Comparison of ENCODE assay signal across 1 cellular context in the genomic region with DNA sequence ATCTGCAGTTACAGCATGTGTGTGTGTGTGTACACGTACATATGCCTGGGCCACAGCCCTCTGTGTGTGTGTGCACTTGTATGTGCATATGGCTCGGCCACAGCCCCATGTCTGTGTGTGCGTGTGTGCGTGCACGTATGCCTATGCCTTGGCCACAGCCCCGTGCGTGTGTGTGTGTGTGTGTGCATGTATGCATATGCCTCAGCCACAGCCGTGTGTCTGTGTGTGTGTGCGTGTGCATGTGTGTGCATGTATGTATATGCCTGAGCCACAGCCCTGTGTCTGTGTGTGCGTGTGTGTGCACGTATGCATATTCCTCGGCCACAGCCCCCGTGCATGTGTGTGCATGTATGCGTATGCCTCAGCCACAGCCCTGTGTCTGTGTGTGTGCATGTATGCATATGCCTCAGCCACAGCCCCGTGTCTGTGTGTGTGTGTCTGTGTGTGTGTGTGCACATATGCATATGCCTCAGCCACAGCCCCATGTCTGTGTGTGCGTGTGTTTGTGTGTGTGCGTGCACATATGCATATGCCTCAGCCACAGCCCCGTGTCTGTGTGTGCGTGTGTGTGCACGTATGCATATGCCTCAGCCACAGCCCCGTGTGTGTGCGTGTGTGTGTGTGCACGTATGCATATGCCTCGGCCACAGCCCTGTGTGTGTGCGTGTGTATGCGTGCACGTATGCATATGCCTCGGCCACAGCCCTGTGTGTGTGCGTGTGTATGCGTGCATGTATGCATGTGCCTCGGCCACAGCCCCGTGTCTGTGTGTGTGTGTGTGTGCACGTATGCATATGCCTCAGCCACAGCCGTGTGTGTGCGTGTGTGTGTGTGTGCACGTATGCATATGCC.
TF ChIP-seq lines count a peak whose summit lies in the region.

No MANE protein-coding gene starts in this region.

TF ChIP-seq in HepG2, 621 proteins besides CTCF, POLR2A, EP300 and RAD21 (continued from another document and continues in another):
- TF ChIP-seq, protein P1, sequence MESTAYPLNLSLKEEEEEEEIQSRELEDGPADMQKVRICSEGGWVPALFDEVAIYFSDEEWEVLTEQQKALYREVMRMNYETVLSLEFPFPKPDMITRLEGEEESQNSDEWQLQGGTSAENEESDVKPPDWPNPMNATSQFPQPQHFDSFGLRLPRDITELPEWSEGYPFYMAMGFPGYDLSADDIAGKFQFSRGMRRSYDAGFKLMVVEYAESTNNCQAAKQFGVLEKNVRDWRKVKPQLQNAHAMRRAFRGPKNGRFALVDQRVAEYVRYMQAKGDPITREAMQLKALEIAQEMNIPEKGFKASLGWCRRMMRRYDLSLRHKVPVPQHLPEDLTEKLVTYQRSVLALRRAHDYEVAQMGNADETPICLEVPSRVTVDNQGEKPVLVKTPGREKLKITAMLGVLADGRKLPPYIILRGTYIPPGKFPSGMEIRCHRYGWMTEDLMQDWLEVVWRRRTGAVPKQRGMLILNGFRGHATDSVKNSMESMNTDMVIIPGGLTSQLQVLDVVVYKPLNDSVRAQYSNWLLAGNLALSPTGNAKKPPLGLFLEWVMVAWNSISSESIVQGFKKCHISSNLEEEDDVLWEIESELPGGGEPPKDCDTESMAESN (CRISPR knock-in tag; conservative IDR thresholded peaks at IDR 0.05) = no peak
- no peak for TF ChIP-seq ETV6 (CRISPR knock-in tag; conservative IDR thresholded peaks at IDR 0.05)
- no peak for TF ChIP-seq ZNF512B (CRISPR knock-in tag; IDR thresholded peaks at IDR 0.05; ENCODE audit: borderline replicate concordance)
- no peak for TF ChIP-seq ZNF749 (CRISPR knock-in tag; IDR thresholded peaks at IDR 0.05; ENCODE audit: borderline replicate concordance)
- no peak for TF ChIP-seq RNF219 (CRISPR knock-in tag; IDR thresholded peaks at IDR 0.05)
- TF ChIP-seq ZNF776 (CRISPR knock-in tag; IDR thresholded peaks at IDR 0.05) = 0 out of 2 replicates have a peak, but pooled peaks have one; percentile 48
- TF ChIP-seq TARDBP (CRISPR knock-in tag; IDR thresholded peaks at IDR 0.05) = peak; percentile 66; the same call in 1 of the 2 replicates
- no peak for TF ChIP-seq ZNF800 (CRISPR knock-in tag; IDR thresholded peaks at IDR 0.05)
- no peak for TF ChIP-seq ZNF530 (CRISPR knock-in tag; IDR thresholded peaks at IDR 0.05; ENCODE audit: low read depth)
- no peak for TF ChIP-seq ARNTL (CRISPR knock-in tag; IDR thresholded peaks at IDR 0.05)
- TF ChIP-seq, protein P2, sequence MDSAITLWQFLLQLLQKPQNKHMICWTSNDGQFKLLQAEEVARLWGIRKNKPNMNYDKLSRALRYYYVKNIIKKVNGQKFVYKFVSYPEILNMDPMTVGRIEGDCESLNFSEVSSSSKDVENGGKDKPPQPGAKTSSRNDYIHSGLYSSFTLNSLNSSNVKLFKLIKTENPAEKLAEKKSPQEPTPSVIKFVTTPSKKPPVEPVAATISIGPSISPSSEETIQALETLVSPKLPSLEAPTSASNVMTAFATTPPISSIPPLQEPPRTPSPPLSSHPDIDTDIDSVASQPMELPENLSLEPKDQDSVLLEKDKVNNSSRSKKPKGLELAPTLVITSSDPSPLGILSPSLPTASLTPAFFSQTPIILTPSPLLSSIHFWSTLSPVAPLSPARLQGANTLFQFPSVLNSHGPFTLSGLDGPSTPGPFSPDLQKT (CRISPR knock-in tag; IDR thresholded peaks at IDR 0.05; ENCODE audit: borderline replicate concordance) = no peak
- TF ChIP-seq, protein P3, sequence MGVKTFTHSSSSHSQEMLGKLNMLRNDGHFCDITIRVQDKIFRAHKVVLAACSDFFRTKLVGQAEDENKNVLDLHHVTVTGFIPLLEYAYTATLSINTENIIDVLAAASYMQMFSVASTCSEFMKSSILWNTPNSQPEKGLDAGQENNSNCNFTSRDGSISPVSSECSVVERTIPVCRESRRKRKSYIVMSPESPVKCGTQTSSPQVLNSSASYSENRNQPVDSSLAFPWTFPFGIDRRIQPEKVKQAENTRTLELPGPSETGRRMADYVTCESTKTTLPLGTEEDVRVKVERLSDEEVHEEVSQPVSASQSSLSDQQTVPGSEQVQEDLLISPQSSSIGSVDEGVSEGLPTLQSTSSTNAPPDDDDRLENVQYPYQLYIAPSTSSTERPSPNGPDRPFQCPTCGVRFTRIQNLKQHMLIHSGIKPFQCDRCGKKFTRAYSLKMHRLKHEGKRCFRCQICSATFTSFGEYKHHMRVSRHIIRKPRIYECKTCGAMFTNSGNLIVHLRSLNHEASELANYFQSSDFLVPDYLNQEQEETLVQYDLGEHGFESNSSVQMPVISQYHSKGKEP (CRISPR knock-in tag; IDR thresholded peaks at IDR 0.05) = no peak
- TF ChIP-seq SETDB1 (CRISPR knock-in tag; IDR thresholded peaks at IDR 0.05; ENCODE audit: borderline replicate concordance) = no peak
- TF ChIP-seq HOMEZ (CRISPR knock-in tag; IDR thresholded peaks at IDR 0.05; ENCODE audit: low read depth) = no peak
- no peak for TF ChIP-seq ZNF12 (CRISPR knock-in tag; IDR thresholded peaks at IDR 0.05)
- no peak for TF ChIP-seq ZNF709 (CRISPR knock-in tag; IDR thresholded peaks at IDR 0.05)
- TF ChIP-seq ZNF737 (CRISPR knock-in tag; IDR thresholded peaks at IDR 0.05; ENCODE audit: borderline replicate concordance) = 0 out of 2 replicates have a peak, but pooled peaks have one; percentile 67
- no peak for TF ChIP-seq RFXANK (CRISPR knock-in tag; IDR thresholded peaks at IDR 0.05)
- TF ChIP-seq NRL (CRISPR knock-in tag; IDR thresholded peaks at IDR 0.05; ENCODE audit: borderline replicate concordance) = no peak
- TF ChIP-seq, protein P4, sequence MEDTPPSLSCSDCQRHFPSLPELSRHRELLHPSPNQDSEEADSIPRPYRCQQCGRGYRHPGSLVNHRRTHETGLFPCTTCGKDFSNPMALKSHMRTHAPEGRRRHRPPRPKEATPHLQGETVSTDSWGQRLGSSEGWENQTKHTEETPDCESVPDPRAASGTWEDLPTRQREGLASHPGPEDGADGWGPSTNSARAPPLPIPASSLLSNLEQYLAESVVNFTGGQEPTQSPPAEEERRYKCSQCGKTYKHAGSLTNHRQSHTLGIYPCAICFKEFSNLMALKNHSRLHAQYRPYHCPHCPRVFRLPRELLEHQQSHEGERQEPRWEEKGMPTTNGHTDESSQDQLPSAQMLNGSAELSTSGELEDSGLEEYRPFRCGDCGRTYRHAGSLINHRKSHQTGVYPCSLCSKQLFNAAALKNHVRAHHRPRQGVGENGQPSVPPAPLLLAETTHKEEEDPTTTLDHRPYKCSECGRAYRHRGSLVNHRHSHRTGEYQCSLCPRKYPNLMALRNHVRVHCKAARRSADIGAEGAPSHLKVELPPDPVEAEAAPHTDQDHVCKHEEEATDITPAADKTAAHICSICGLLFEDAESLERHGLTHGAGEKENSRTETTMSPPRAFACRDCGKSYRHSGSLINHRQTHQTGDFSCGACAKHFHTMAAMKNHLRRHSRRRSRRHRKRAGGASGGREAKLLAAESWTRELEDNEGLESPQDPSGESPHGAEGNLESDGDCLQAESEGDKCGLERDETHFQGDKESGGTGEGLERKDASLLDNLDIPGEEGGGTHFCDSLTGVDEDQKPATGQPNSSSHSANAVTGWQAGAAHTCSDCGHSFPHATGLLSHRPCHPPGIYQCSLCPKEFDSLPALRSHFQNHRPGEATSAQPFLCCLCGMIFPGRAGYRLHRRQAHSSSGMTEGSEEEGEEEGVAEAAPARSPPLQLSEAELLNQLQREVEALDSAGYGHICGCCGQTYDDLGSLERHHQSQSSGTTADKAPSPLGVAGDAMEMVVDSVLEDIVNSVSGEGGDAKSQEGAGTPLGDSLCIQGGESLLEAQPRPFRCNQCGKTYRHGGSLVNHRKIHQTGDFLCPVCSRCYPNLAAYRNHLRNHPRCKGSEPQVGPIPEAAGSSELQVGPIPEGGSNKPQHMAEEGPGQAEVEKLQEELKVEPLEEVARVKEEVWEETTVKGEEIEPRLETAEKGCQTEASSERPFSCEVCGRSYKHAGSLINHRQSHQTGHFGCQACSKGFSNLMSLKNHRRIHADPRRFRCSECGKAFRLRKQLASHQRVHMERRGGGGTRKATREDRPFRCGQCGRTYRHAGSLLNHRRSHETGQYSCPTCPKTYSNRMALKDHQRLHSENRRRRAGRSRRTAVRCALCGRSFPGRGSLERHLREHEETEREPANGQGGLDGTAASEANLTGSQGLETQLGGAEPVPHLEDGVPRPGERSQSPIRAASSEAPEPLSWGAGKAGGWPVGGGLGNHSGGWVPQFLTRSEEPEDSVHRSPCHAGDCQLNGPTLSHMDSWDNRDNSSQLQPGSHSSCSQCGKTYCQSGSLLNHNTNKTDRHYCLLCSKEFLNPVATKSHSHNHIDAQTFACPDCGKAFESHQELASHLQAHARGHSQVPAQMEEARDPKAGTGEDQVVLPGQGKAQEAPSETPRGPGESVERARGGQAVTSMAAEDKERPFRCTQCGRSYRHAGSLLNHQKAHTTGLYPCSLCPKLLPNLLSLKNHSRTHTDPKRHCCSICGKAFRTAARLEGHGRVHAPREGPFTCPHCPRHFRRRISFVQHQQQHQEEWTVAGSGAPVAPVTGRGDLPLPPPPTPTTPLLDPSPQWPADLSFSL (CRISPR knock-in tag; IDR thresholded peaks at IDR 0.05) = no peak
- TF ChIP-seq ZBTB2 (CRISPR knock-in tag; IDR thresholded peaks at IDR 0.05; ENCODE audit: low read depth) = no peak
- no peak for TF ChIP-seq CBFB (CRISPR knock-in tag; IDR thresholded peaks at IDR 0.05)
